24 cellular contexts compared by ENCODE assay signal in genomic region chr2:231423176-231423575, GRCh38. TPM values are rescaled to one million over a fixed set of nuclear protein-coding genes. Genes with fewer than 3 reads are reported as not detected.
A peak's percentile ranks its signal among the peaks of the same experiment; 100 is the strongest.
DNase-seq lines count a peak whose midpoint lies in the region; ATAC-seq, FAIRE-seq and TF ChIP-seq lines count a peak whose summit lies in the region.
"Had no signal": no experiment of that assay in that cellular context is flagged by ENCODE, and none has a peak within 500 bp of the region (broad histone marks: within the 10 kb centered on the region; RNA-seq: fewer than 3 reads in every experiment).

No MANE protein-coding gene starts in this region.

- no peak for TF ChIP-seq CTCF in kidney (IDR thresholded peaks at IDR 0.05; ENCODE audit: borderline replicate concordance, extremely low read depth, insufficient read depth)
- no peak for TF ChIP-seq CTCF in D721Med (IDR thresholded peaks at IDR 0.05; ENCODE audit: insufficient read depth, missing control alignments)
- no peak for TF ChIP-seq CTCF in foreskin fibroblast (IDR thresholded peaks at IDR 0.05; ENCODE audit: low read depth, low read length)

- no peaks in the 10 kb centered on the region for H3K9me3 ChIP-seq in kidney (ENCODE audit: control insufficient read depth in 1 of 2, low read length in 2 of 2)
- H3K9me3 ChIP-seq: BE2C had no signal

- peaks cover 6 to 26% (median 17%) of the 10 kb centered on the region in 3 donors for H3K27me3 Mint-ChIP-seq in immature natural killer cell (ENCODE audit: low read depth in 3 of 3)
- H3K27me3 Mint-ChIP-seq: CD4-positive, alpha-beta memory T cell had no signal

- peaks cover 34 to 43% of the 10 kb centered on the region in 2 donors for H3K4me1 Mint-ChIP-seq in immature natural killer cell

- peak overlapping the region; percentile 49 to 100 (median 70) for H3K27ac Mint-ChIP-seq in immature natural killer cell
- H3K27ac Mint-ChIP-seq: CD4-positive, CD25-positive, alpha-beta regulatory T cell had no signal

- no peaks in the 10 kb centered on the region for H3K9me3 Mint-ChIP-seq in immature natural killer cell
- H3K9me3 Mint-ChIP-seq: CD8-positive, alpha-beta memory T cell had no signal

- FAIRE-seq in kidney (lab: Jason Lieb, UNC) (no peak), D721Med (lab: Jason Lieb, UNC) (no peak)
- FAIRE-seq: A204.1, G401.6, GM12878, GM12892, GM18507 had no signal

- intact Hi-C loops in kidney (cut with DNase I) (no loop called here), posterior vena cava (cut with DNase I) (no loop called here)

- no peak for ATAC-seq in HG02970 (IDR thresholded peaks at IDR 0.05; ENCODE audit: low FRiP score, unreplicated experiment)
- ATAC-seq: GM12878 had no signal

- H3K36me3 ChIP-seq in kidney (ENCODE audit: control insufficient read depth in 1 of 2, insufficient read depth in 2 of 2, low read length in 2 of 2) = no peaks in the 10 kb centered on the region
- H3K36me3 ChIP-seq: BE2C, BLaER1 had no signal

- H3K27ac ChIP-seq in kidney (ENCODE audit: low read depth in 2 of 2, low read length in 2 of 2) = no peak overlapping the region
- H3K27ac ChIP-seq: BLaER1 had no signal

- H3K4me3 Mint-ChIP-seq in immature natural killer cell = no peak overlapping the region
- H3K4me3 Mint-ChIP-seq: CD14-positive monocyte; CD4-positive, alpha-beta memory T cell; CD4-positive, CD25-positive, alpha-beta regulatory T cell; CD8-positive, alpha-beta memory T cell had no signal

- no peak overlapping the region for H3K4me3 ChIP-seq in kidney (ENCODE audit: low read length in 2 of 2)
- no peak overlapping the region for H3K4me3 ChIP-seq in foreskin fibroblast (ENCODE audit: low read depth in 1 of 2, low read length in 2 of 2)
- H3K4me3 ChIP-seq: BLaER1, GM12878 had no signal

- H3K9ac ChIP-seq in kidney (ENCODE audit: low read length in 2 of 2) = no peak overlapping the region
- H3K9ac ChIP-seq: BLaER1 had no signal

- no peaks in the 10 kb centered on the region for H3K4me1 ChIP-seq in kidney (ENCODE audit: control insufficient read depth in 1 of 2, insufficient read depth in 1 of 2, low read depth in 1 of 2, low read length in 2 of 2)
- H3K4me1 ChIP-seq: BE2C had no signal

- DNase-seq in immature natural killer cell = no peak
- peak; percentile 61 for DNase-seq in kidney
- DNase-seq in posterior vena cava (ENCODE audit: low spot score) = peak; percentile 52
- DNase-seq in D721Med (ENCODE audit: insufficient read length, low spot score) = no peak
- no peak for DNase-seq in foreskin fibroblast
- DNase-seq: 8988T; ACHN; BE2C; C1 segment of cervical spinal cord; CD4-positive, alpha-beta memory T cell; CD4-positive, CD25-positive, alpha-beta regulatory T cell; CD8-positive, alpha-beta memory T cell; COR-L47; DMS79 treated with DMSO at 0.1 percent for 48 hours; GF-D8 had no signal

- no peaks in the 10 kb centered on the region for H3K36me3 Mint-ChIP-seq in immature natural killer cell
- H3K36me3 Mint-ChIP-seq: CD14-positive monocyte; CD4-positive, alpha-beta memory T cell; CD4-positive, CD25-positive, alpha-beta regulatory T cell; CD8-positive, alpha-beta memory T cell had no signal

RNA-seq across cellular contexts. Expression of gene B3GNT7, which starts 27.7 kb away (rescaled TPM):
- polyA plus RNA-seq in immature natural killer cell (1 to 10 TPM; 5.8 to 8.9 (median 7.8) TPM), kidney (ENCODE audit: insufficient read depth, low read depth, low replicate concordance) (2.4 TPM)
- total RNA-seq in kidney (9.3 TPM), posterior vena cava (1 to 10 TPM; 5.7 to 7.7 TPM)
- total RNA-seq: A673; CD4-positive, alpha-beta memory T cell; CD4-positive, CD25-positive, alpha-beta regulatory T cell had no signal
- polyA plus RNA-seq: CD14-positive monocyte; CD4-positive, alpha-beta memory T cell; CD4-positive, CD25-positive, alpha-beta regulatory T cell had no signal

RNA-seq across cellular contexts. Expression of gene NCL, which starts 41.1 kb away (rescaled TPM):
- polyA plus RNA-seq in immature natural killer cell (100 to 1,000 TPM; 110 to 602 (median 239) TPM), kidney (ENCODE audit: insufficient read depth, low read depth, low replicate concordance) (191 TPM)
- total RNA-seq in kidney (382 TPM), posterior vena cava (100 to 1,000 TPM; 341 to 448 TPM)

Comparison
In these comparisons a context has a peak if more than half of its experiments do, and no peak if none do; other contexts are left out.
1. DNase-seq: peak in kidney (single experiment) and posterior vena cava (single experiment); none in immature natural killer cell (0 of 3), D721Med (single experiment) and foreskin fibroblast (0 of 2).